16 cellular contexts compared by ENCODE assay signal in the genomic region with DNA sequence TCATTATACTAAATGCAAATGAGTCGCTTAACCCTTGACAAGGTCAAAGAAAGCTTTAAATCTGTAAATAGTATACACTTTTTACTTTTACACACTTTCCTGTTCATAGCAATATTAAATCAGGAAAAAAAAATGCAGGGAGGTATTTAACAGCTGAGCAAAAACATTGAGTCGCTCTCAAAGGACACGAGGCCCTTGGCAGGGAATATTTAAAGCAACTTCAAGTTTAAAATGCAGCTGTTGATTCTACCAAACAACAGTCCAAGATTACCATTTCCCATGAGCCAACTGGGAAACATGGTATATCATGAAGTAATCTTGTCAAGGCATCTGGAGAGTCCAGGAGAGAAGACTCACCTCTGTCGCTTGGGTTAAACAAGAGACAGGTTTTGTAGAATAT.
A peak's percentile ranks its signal among the peaks of the same experiment; 100 is the strongest.
DNase-seq lines count a peak whose midpoint lies in the region; ATAC-seq and TF ChIP-seq lines count a peak whose summit lies in the region.
"Had no signal": no experiment of that assay in that cellular context is flagged by ENCODE, and none has a peak within 500 bp of the region (broad histone marks: within the 10 kb centered on the region; RNA-seq: fewer than 3 reads in every experiment).

No MANE protein-coding gene starts in this region.

- no peaks in the 10 kb centered on the region for H3K9me3 ChIP-seq in endodermal cell (ENCODE audit: control insufficient read depth, low read length)
- H3K9me3 ChIP-seq: BLaER1 had no signal

- peak overlapping the region; percentile 84 for H3K27ac ChIP-seq in ACC112 (ENCODE audit: low read depth, low read length)
- no peak overlapping the region for H3K27ac ChIP-seq in endodermal cell (ENCODE audit: low read depth, low read length)
- H3K27ac ChIP-seq: BLaER1 had no signal

- peaks cover 57% of the 10 kb centered on the region for H3K4me1 ChIP-seq in ACC112 (ENCODE audit: control insufficient read depth, insufficient read depth, low read length, unreplicated experiment)
- H3K4me1 ChIP-seq in endodermal cell (ENCODE audit: control insufficient read depth, insufficient read depth, low read length), result peaks cover 4% of the 10 kb centered on the region

- H3K4me1 Mint-ChIP-seq in HFFc6 (ENCODE audit: low read depth) (peaks cover 70% of the 10 kb centered on the region), endodermal cell (peaks cover 34% of the 10 kb centered on the region)
- peaks cover 20% of the 10 kb centered on the region for H3K4me1 Mint-ChIP-seq in central memory CD8-positive, alpha-beta T cell

- H3K27me3 ChIP-seq in ACC112 (ENCODE audit: insufficient read depth, low read length), result no peaks in the 10 kb centered on the region
- H3K27me3 ChIP-seq in endodermal cell (ENCODE audit: control insufficient read depth, insufficient read depth, low read length, poor library complexity, severe bottlenecking), result no peaks in the 10 kb centered on the region
- H3K27me3 ChIP-seq: BLaER1 had no signal

- peaks cover 68% of the 10 kb centered on the region for H3K36me3 ChIP-seq in ACC112 (ENCODE audit: insufficient read depth, low read length)
- peaks cover 84% of the 10 kb centered on the region for H3K36me3 ChIP-seq in endodermal cell (ENCODE audit: control insufficient read depth, insufficient read depth, low read length)

- H3K36me3 Mint-ChIP-seq in HFFc6 (ENCODE audit: low read depth) (peaks cover 56% of the 10 kb centered on the region), endodermal cell (ENCODE audit: low read depth) (peaks cover 70% of the 10 kb centered on the region)
- H3K36me3 Mint-ChIP-seq in central memory CD8-positive, alpha-beta T cell (ENCODE audit: insufficient read depth), result peaks cover 71% of the 10 kb centered on the region

- no peak overlapping the region for H3K9ac ChIP-seq in endodermal cell (ENCODE audit: extremely low read depth, low read length, poor library complexity, severe bottlenecking)
- H3K9ac ChIP-seq: BLaER1 had no signal

- H3K27me3 Mint-ChIP-seq in HFFc6 (ENCODE audit: insufficient read depth) (peaks cover 4% of the 10 kb centered on the region; the same call in 1 of the 2 replicates), endodermal cell (ENCODE audit: insufficient read depth) (no peaks in the 10 kb centered on the region)
- H3K27me3 Mint-ChIP-seq in central memory CD8-positive, alpha-beta T cell, result no peaks in the 10 kb centered on the region
- H3K27me3 Mint-ChIP-seq: naive thymus-derived CD4-positive, alpha-beta T cell had no signal

- no peak for TF ChIP-seq CTCF in HFFc6 (IDR thresholded peaks at IDR 0.05)
- no peak for TF ChIP-seq CTCF in endodermal cell (conservative IDR thresholded peaks at IDR 0.05)

- H3K79me2 ChIP-seq in ACC112 (ENCODE audit: control insufficient read depth, insufficient read depth, low read length, unreplicated experiment), result no peaks in the 10 kb centered on the region

- ATAC-seq in central memory CD8-positive, alpha-beta T cell (replicated peaks; ENCODE audit: extremely low read depth, poor library complexity, severe bottlenecking), result no peak
- ATAC-seq in GM21619 (IDR thresholded peaks at IDR 0.05; ENCODE audit: unreplicated experiment) (no peak), GM19324 (IDR thresholded peaks at IDR 0.05; ENCODE audit: low FRiP score, unreplicated experiment) (no peak)
- ATAC-seq: naive thymus-derived CD4-positive, alpha-beta T cell had no signal

- 60 to 75% methylated on average over 3 to 4 of the region's 4 CpGs for WGBS in endodermal cell (ENCODE audit: insufficient coverage in 1 of 2, insufficient read length in 1 of 2), 2 experiments

- H3K4me3 Mint-ChIP-seq in HFFc6 (peak overlapping the region; percentile 42), endodermal cell (no peak overlapping the region)
- no peak overlapping the region for H3K4me3 Mint-ChIP-seq in central memory CD8-positive, alpha-beta T cell
- H3K4me3 Mint-ChIP-seq: naive thymus-derived CD4-positive, alpha-beta T cell had no signal

- H3K9me3 Mint-ChIP-seq in HFFc6 (no peaks in the 10 kb centered on the region; the same call in 1 of the 2 replicates), endodermal cell (no peaks in the 10 kb centered on the region)
- H3K9me3 Mint-ChIP-seq in central memory CD8-positive, alpha-beta T cell, result no peaks in the 10 kb centered on the region
- H3K9me3 Mint-ChIP-seq: naive thymus-derived CD4-positive, alpha-beta T cell had no signal

- H3K4me3 ChIP-seq in ACC112 (ENCODE audit: low read depth, low read length) (peak overlapping the region; percentile 1; the same call in 1 of the 2 replicates), endodermal cell (ENCODE audit: low read length) (no peak overlapping the region)
- H3K4me3 ChIP-seq: BLaER1 had no signal

- H2AFZ ChIP-seq in ACC112 (ENCODE audit: low read length, unreplicated experiment), result no peak overlapping the region

- H3K27ac Mint-ChIP-seq in HFFc6, result peak overlapping the region; percentile 83
- H3K27ac Mint-ChIP-seq in central memory CD8-positive, alpha-beta T cell (ENCODE audit: low read depth), result peak overlapping the region; percentile 22
- H3K27ac Mint-ChIP-seq in endodermal cell, result no peak overlapping the region

- DNase-seq in HFFc6 (peak; percentile 45), myocyte (ENCODE audit: low read depth) (peak; percentile 78), endodermal cell (no peak), D341Med (ENCODE audit: low spot score) (no peak)
- no peak for DNase-seq in central memory CD8-positive, alpha-beta T cell (ENCODE audit: low spot score in 2 of 2)
- DNase-seq: activated T-cell treated with anti-CD3 and anti-CD28 coated beads for 4 hours; GF-D8; islet precursor cell; naive thymus-derived CD4-positive, alpha-beta T cell; NCI-H446 treated with DMSO at 0.1 percent for 48 hours; SHP77 treated with DMSO at 0.1 percent for 48 hours; stimulated activated CD4-positive, alpha-beta T cell treated with anti-CD3 and anti-CD28 coated beads, Interleukin-12 subunit alpha, Interleukin-12 subunit beta, amount 100 ng/mL, for 4 hours had no signal

Comparison
In these comparisons a context has a peak if more than half of its experiments do, and no peak if none do; other contexts are left out.
1. DNase-seq: peak in HFFc6 (single experiment) and myocyte (single experiment); none in central memory CD8-positive, alpha-beta T cell (0 of 2), endodermal cell (single experiment) and D341Med (single experiment).